14 cellular contexts compared by ENCODE assay signal in the genomic region with DNA sequence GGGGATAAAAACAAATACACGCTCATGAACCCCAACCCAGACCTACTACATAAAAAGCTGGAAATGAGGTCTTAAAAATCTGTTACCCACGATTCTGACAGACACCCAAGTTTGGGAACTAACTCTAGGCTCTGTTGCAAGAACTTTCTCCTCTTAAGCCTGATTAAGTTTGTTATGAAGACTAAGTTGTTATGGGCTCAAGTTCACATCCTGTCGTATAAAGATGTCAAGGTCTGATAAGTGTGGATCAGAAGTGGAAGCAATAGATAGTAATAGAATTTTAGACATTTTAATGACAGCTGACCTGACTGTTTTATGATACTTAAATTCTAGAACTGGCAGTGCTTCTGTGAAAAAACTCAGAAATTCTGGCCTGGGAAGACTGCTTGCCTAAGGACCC. TPM values are rescaled to one million over a fixed set of nuclear protein-coding genes. Genes with fewer than 3 reads are reported as not detected.
DNase-seq lines count a peak whose midpoint lies in the region; ATAC-seq and TF ChIP-seq lines count a peak whose summit lies in the region.
"Had no signal": no experiment of that assay in that cellular context is flagged by ENCODE, and none has a peak within 500 bp of the region (broad histone marks: within the 10 kb centered on the region; RNA-seq: fewer than 3 reads in every experiment).

No MANE protein-coding gene starts in this region.

- peaks cover 2% of the 10 kb centered on the region in 2 donors for H3K36me3 Mint-ChIP-seq in CD14-positive monocyte
- H3K36me3 Mint-ChIP-seq in activated naive CD8-positive, alpha-beta T cell: peaks cover 12% of the 10 kb centered on the region
- H3K36me3 Mint-ChIP-seq in natural killer cell: no peaks in the 10 kb centered on the region

- H3K9me3 ChIP-seq in psoas muscle (no peaks in the 10 kb centered on the region), body of pancreas (no peaks in the 10 kb centered on the region)
- H3K9me3 ChIP-seq: left lung had no signal

- no peak overlapping the region for H3K27ac ChIP-seq in psoas muscle
- no peak overlapping the region for H3K27ac ChIP-seq in body of pancreas
- H3K27ac ChIP-seq: cardiac muscle cell had no signal

- H3K4me1 ChIP-seq in psoas muscle (peaks cover 3% of the 10 kb centered on the region), body of pancreas (peaks cover 54% of the 10 kb centered on the region)

- in situ Hi-C loops in KBM-7 (cut with MboI; ENCODE audit: low pct_unique_long_range_greater_than_20kb, low sequenced_read_pairs): no loop called here

- H3K9me3 Mint-ChIP-seq in CD14-positive monocyte (no peaks in the 10 kb centered on the region), natural killer cell (no peaks in the 10 kb centered on the region)
- no peaks in the 10 kb centered on the region for H3K9me3 Mint-ChIP-seq in activated naive CD8-positive, alpha-beta T cell (ENCODE audit: low read depth)

- intact Hi-C loops in CD14-positive monocyte (cut with micrococcal nuclease) (loop anchor here in 1 of 2 donors (10.0 kb wide), 1 partner anchor 625 kb away; no protein-coding TSS in a partner anchor), natural killer cell (cut with micrococcal nuclease) (loop anchor here (5.0 kb wide), 1 partner anchor 312 kb away; a partner anchor contains a TSS), psoas muscle (cut with DNase I) (no loop called here), body of pancreas (cut with DNase I) (no loop called here)

- H3K27ac Mint-ChIP-seq in CD14-positive monocyte (peak overlapping the region; percentile 80 to 97 (median 95)), natural killer cell (peak overlapping the region; percentile 98)
- H3K27ac Mint-ChIP-seq in activated naive CD8-positive, alpha-beta T cell: peak overlapping the region; percentile 100

- H3K27me3 ChIP-seq in psoas muscle (ENCODE audit: insufficient read depth in 3 of 3, low read length in 2 of 3): no peaks in the 10 kb centered on the region
- no peaks in the 10 kb centered on the region for H3K27me3 ChIP-seq in body of pancreas
- H3K27me3 ChIP-seq: cardiac muscle cell, left lung had no signal

- H3K36me3 ChIP-seq in psoas muscle (ENCODE audit: insufficient read depth in 1 of 2, low read depth in 1 of 2): no peaks in the 10 kb centered on the region
- H3K36me3 ChIP-seq in body of pancreas (replicated peaks in 1 of 2; ENCODE audit: insufficient read depth in 1 of 2, low read depth in 2 of 2): no peaks in the 10 kb centered on the region
- H3K36me3 ChIP-seq: cardiac muscle cell, left lung had no signal

- WGBS in psoas muscle, 3 donors: 74 to 80% (median 77%) methylated on average over 3 of the region's 3 CpGs
- 62 to 84% methylated on average over 3 of the region's 3 CpGs for WGBS in body of pancreas, 2 donors

- no peak for ATAC-seq in natural killer cell
- ATAC-seq in HG02610 (IDR thresholded peaks at IDR 0.05; ENCODE audit: unreplicated experiment): no peak
- no peak for ATAC-seq in psoas muscle
- no peak for ATAC-seq in body of pancreas
- ATAC-seq: left lung had no signal

- TF ChIP-seq CTCF in CD14-positive monocyte (IDR thresholded peaks at IDR 0.05) (no peak), natural killer cell (IDR thresholded peaks at IDR 0.05) (no peak), psoas muscle (IDR thresholded peaks at IDR 0.05) (no peak), body of pancreas (IDR thresholded peaks at IDR 0.05) (no peak)

- DNase-seq in CD14-positive monocyte (ENCODE audit: low spot score) (no peak), KBM-7 (peak; percentile 51), natural killer cell (no peak), psoas muscle (no peak), body of pancreas (no peak)
- DNase-seq in stimulated activated CD4-positive, alpha-beta T cell treated with anti-CD3 and anti-CD28 coated beads, Interleukin-1b, Interleukin-23, amount 100 ng/mL, for 48 hours: no peak
- DNase-seq: AML-193, left lung, NCI-H146, NCI-H526 treated with DMSO at 0.1 percent for 48 hours, occipital lobe had no signal

- no peak for TF ChIP-seq POLR2A in body of pancreas (IDR thresholded peaks at IDR 0.05)

- H3K4me1 Mint-ChIP-seq in CD14-positive monocyte (peaks cover 66% of the 10 kb centered on the region), natural killer cell (peaks cover 72 to 77% of the 10 kb centered on the region in 2 donors)
- H3K4me1 Mint-ChIP-seq in activated naive CD8-positive, alpha-beta T cell (ENCODE audit: low read depth): peaks cover 91% of the 10 kb centered on the region

- H3K4me3 ChIP-seq in psoas muscle: no peak overlapping the region
- H3K4me3 ChIP-seq in body of pancreas: no peak overlapping the region
- H3K4me3 ChIP-seq: cardiac muscle cell, left lung had no signal

- H3K27me3 Mint-ChIP-seq in CD14-positive monocyte (ENCODE audit: low read depth in 3 of 3) (peaks cover 0 to 6% (median 0%) of the 10 kb centered on the region in 3 donors), natural killer cell (ENCODE audit: low read depth in 2 of 2) (no peaks in the 10 kb centered on the region)
- no peaks in the 10 kb centered on the region for H3K27me3 Mint-ChIP-seq in activated naive CD8-positive, alpha-beta T cell

- H3K4me3 Mint-ChIP-seq in CD14-positive monocyte (no peak overlapping the region), natural killer cell (peak overlapping the region; percentile 28)
- peak overlapping the region; percentile 68 for H3K4me3 Mint-ChIP-seq in activated naive CD8-positive, alpha-beta T cell

RNA-seq across cellular contexts. Expression of a gene that starts 43.2 kb away (rescaled TPM):
- 10 to 100 TPM in 1 of 2 donors, 1 to 10 TPM in 1; 9.3 to 10.3 TPM for polyA plus RNA-seq in CD14-positive monocyte
- 10 to 100 TPM; 32.9 to 58.8 (median 57.1) TPM for total RNA-seq in natural killer cell
- 1 to 10 TPM; 4.4 to 5.2 (median 4.9) TPM for total RNA-seq in psoas muscle
- polyA plus RNA-seq in psoas muscle: 1 to 10 TPM; 1.5 to 3.9 (median 3.6) TPM
- 10 to 100 TPM; 10.9 to 35.3 TPM for total RNA-seq in body of pancreas

Comparison
In these comparisons a context has a peak if more than half of its experiments do, and no peak if none do; other contexts are left out.
1. H3K4me3 Mint-ChIP-seq: peak in activated naive CD8-positive, alpha-beta T cell (single experiment) and natural killer cell (single experiment); none in CD14-positive monocyte (0 of 2).
2. Peak in every context shown above with its lines, with median percentiles within 50 percentile points of each other: H3K27ac Mint-ChIP-seq.